In the genomic region with DNA sequence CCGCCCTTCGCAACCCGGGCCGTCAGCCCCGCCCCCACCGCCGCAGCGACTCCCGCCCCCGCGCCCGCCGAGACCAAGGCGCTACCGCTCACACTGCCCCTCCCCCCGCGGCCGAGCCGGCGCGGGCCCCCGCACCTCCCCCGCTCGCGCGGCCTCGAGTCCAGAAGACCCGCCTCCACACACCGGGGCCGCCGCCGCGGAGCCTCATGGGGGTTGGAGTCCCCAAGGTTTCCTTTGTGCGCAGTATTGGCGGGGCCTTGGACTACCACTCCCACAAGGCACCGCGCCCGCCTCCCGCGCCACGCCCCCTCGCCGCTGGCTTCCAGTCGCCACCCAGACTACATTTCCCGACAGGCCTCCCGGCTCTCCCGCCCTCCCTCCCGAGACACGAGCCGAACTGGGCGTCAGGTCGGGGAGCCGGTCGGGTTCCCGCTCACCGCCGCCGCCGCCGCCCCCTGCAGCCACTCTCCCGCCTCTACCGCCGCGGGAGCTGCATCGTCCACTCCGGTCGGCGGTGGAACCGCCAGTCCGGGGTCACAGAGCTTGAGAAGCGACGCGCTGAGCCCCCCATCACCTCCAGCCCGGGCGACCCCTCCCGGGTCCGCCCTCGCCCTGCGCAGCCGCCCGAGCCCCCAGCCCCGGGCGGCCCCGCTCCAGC, we compare ENCODE assay signal across 1 cellular context.
TF ChIP-seq lines count a peak whose summit lies in the region.

A gene (plus strand): TSS at position 371 of the 658 bp plus-strand sequence. CDS start 336 bp downstream, outside the sequence.

TF ChIP-seq in GM12878, 131 proteins besides CTCF, POLR2A, EP300 and RAD21 (continued from another document and continues in another):
- TF ChIP-seq, protein P1, sequence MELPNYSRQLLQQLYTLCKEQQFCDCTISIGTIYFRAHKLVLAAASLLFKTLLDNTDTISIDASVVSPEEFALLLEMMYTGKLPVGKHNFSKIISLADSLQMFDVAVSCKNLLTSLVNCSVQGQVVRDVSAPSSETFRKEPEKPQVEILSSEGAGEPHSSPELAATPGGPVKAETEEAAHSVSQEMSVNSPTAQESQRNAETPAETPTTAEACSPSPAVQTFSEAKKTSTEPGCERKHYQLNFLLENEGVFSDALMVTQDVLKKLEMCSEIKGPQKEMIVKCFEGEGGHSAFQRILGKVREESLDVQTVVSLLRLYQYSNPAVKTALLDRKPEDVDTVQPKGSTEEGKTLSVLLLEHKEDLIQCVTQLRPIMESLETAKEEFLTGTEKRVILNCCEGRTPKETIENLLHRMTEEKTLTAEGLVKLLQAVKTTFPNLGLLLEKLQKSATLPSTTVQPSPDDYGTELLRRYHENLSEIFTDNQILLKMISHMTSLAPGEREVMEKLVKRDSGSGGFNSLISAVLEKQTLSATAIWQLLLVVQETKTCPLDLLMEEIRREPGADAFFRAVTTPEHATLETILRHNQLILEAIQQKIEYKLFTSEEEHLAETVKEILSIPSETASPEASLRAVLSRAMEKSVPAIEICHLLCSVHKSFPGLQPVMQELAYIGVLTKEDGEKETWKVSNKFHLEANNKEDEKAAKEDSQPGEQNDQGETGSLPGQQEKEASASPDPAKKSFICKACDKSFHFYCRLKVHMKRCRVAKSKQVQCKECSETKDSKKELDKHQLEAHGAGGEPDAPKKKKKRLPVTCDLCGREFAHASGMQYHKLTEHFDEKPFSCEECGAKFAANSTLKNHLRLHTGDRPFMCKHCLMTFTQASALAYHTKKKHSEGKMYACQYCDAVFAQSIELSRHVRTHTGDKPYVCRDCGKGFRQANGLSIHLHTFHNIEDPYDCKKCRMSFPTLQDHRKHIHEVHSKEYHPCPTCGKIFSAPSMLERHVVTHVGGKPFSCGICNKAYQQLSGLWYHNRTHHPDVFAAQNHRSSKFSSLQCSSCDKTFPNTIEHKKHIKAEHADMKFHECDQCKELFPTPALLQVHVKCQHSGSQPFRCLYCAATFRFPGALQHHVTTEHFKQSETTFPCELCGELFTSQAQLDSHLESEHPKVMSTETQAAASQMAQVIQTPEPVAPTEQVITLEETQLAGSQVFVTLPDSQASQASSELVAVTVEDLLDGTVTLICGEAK (IDR thresholded peaks at IDR 0.05; ENCODE audit: borderline replicate concordance): no peak; the same call in 1 of the 2 replicates
- 0 out of 2 replicates have a peak, but pooled peaks have one; percentile 14 for TF ChIP-seq NRF1 (conservative IDR thresholded peaks at IDR 0.05; ENCODE audit: low read depth, low read length)
- TF ChIP-seq PAX5 (IDR thresholded peaks at IDR 0.05; ENCODE audit: borderline replicate concordance, low read depth, low read length): no peak
- peak; percentile 73; the same call in 1 of the 2 replicates for TF ChIP-seq TCF12 (IDR thresholded peaks at IDR 0.05; ENCODE audit: low read depth, low read length)
- TF ChIP-seq ZNF384 (IDR thresholded peaks at IDR 0.05; ENCODE audit: borderline replicate concordance, low read depth, low read length): no peak
- TF ChIP-seq, protein P2, sequence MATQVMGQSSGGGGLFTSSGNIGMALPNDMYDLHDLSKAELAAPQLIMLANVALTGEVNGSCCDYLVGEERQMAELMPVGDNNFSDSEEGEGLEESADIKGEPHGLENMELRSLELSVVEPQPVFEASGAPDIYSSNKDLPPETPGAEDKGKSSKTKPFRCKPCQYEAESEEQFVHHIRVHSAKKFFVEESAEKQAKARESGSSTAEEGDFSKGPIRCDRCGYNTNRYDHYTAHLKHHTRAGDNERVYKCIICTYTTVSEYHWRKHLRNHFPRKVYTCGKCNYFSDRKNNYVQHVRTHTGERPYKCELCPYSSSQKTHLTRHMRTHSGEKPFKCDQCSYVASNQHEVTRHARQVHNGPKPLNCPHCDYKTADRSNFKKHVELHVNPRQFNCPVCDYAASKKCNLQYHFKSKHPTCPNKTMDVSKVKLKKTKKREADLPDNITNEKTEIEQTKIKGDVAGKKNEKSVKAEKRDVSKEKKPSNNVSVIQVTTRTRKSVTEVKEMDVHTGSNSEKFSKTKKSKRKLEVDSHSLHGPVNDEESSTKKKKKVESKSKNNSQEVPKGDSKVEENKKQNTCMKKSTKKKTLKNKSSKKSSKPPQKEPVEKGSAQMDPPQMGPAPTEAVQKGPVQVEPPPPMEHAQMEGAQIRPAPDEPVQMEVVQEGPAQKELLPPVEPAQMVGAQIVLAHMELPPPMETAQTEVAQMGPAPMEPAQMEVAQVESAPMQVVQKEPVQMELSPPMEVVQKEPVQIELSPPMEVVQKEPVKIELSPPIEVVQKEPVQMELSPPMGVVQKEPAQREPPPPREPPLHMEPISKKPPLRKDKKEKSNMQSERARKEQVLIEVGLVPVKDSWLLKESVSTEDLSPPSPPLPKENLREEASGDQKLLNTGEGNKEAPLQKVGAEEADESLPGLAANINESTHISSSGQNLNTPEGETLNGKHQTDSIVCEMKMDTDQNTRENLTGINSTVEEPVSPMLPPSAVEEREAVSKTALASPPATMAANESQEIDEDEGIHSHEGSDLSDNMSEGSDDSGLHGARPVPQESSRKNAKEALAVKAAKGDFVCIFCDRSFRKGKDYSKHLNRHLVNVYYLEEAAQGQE (IDR thresholded peaks at IDR 0.05; ENCODE audit: low read depth, low read length): no peak
- TF ChIP-seq, protein P3, sequence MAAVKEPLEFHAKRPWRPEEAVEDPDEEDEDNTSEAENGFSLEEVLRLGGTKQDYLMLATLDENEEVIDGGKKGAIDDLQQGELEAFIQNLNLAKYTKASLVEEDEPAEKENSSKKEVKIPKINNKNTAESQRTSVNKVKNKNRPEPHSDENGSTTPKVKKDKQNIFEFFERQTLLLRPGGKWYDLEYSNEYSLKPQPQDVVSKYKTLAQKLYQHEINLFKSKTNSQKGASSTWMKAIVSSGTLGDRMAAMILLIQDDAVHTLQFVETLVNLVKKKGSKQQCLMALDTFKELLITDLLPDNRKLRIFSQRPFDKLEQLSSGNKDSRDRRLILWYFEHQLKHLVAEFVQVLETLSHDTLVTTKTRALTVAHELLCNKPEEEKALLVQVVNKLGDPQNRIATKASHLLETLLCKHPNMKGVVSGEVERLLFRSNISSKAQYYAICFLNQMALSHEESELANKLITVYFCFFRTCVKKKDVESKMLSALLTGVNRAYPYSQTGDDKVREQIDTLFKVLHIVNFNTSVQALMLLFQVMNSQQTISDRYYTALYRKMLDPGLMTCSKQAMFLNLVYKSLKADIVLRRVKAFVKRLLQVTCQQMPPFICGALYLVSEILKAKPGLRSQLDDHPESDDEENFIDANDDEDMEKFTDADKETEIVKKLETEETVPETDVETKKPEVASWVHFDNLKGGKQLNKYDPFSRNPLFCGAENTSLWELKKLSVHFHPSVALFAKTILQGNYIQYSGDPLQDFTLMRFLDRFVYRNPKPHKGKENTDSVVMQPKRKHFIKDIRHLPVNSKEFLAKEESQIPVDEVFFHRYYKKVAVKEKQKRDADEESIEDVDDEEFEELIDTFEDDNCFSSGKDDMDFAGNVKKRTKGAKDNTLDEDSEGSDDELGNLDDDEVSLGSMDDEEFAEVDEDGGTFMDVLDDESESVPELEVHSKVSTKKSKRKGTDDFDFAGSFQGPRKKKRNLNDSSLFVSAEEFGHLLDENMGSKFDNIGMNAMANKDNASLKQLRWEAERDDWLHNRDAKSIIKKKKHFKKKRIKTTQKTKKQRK (IDR thresholded peaks at IDR 0.05; ENCODE audit: low read depth, low read length): no peak
- peak; percentile 59 to 63; a peak in 3 of 4 replicates for TF ChIP-seq BHLHE40 (IDR thresholded peaks at IDR 0.05; ENCODE audit: borderline replicate concordance in 1 of 2, low read depth in 2 of 2, low read length in 1 of 2)
- 0 out of 2 replicates have a peak, but pooled peaks have one; percentile 19 for TF ChIP-seq GATAD2B (conservative IDR thresholded peaks at IDR 0.05; ENCODE audit: low read depth)
- TF ChIP-seq, protein P4, sequence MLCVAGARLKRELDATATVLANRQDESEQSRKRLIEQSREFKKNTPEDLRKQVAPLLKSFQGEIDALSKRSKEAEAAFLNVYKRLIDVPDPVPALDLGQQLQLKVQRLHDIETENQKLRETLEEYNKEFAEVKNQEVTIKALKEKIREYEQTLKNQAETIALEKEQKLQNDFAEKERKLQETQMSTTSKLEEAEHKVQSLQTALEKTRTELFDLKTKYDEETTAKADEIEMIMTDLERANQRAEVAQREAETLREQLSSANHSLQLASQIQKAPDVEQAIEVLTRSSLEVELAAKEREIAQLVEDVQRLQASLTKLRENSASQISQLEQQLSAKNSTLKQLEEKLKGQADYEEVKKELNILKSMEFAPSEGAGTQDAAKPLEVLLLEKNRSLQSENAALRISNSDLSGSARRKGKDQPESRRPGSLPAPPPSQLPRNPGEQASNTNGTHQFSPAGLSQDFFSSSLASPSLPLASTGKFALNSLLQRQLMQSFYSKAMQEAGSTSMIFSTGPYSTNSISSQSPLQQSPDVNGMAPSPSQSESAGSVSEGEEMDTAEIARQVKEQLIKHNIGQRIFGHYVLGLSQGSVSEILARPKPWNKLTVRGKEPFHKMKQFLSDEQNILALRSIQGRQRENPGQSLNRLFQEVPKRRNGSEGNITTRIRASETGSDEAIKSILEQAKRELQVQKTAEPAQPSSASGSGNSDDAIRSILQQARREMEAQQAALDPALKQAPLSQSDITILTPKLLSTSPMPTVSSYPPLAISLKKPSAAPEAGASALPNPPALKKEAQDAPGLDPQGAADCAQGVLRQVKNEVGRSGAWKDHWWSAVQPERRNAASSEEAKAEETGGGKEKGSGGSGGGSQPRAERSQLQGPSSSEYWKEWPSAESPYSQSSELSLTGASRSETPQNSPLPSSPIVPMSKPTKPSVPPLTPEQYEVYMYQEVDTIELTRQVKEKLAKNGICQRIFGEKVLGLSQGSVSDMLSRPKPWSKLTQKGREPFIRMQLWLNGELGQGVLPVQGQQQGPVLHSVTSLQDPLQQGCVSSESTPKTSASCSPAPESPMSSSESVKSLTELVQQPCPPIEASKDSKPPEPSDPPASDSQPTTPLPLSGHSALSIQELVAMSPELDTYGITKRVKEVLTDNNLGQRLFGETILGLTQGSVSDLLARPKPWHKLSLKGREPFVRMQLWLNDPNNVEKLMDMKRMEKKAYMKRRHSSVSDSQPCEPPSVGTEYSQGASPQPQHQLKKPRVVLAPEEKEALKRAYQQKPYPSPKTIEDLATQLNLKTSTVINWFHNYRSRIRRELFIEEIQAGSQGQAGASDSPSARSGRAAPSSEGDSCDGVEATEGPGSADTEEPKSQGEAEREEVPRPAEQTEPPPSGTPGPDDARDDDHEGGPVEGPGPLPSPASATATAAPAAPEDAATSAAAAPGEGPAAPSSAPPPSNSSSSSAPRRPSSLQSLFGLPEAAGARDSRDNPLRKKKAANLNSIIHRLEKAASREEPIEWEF (IDR thresholded peaks at IDR 0.05; ENCODE audit: insufficient replicate concordance, low read depth, low read length): no peak
- no peak for TF ChIP-seq ZNF217 (IDR thresholded peaks at IDR 0.05)
- TF ChIP-seq JUND (IDR thresholded peaks at IDR 0.05; ENCODE audit: low read depth, low read length): no peak
- no peak for TF ChIP-seq MTA2 (IDR thresholded peaks at IDR 0.05; ENCODE audit: low read depth)
- TF ChIP-seq CBFB (IDR thresholded peaks at IDR 0.05; ENCODE audit: low read depth): 0 out of 2 replicates have a peak, but pooled peaks have one; percentile 36
- TF ChIP-seq, protein P5, sequence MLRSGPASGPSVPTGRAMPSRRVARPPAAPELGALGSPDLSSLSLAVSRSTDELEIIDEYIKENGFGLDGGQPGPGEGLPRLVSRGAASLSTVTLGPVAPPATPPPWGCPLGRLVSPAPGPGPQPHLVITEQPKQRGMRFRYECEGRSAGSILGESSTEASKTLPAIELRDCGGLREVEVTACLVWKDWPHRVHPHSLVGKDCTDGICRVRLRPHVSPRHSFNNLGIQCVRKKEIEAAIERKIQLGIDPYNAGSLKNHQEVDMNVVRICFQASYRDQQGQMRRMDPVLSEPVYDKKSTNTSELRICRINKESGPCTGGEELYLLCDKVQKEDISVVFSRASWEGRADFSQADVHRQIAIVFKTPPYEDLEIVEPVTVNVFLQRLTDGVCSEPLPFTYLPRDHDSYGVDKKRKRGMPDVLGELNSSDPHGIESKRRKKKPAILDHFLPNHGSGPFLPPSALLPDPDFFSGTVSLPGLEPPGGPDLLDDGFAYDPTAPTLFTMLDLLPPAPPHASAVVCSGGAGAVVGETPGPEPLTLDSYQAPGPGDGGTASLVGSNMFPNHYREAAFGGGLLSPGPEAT (IDR thresholded peaks at IDR 0.05; ENCODE audit: low read depth): no peak
- TF ChIP-seq, protein P6, sequence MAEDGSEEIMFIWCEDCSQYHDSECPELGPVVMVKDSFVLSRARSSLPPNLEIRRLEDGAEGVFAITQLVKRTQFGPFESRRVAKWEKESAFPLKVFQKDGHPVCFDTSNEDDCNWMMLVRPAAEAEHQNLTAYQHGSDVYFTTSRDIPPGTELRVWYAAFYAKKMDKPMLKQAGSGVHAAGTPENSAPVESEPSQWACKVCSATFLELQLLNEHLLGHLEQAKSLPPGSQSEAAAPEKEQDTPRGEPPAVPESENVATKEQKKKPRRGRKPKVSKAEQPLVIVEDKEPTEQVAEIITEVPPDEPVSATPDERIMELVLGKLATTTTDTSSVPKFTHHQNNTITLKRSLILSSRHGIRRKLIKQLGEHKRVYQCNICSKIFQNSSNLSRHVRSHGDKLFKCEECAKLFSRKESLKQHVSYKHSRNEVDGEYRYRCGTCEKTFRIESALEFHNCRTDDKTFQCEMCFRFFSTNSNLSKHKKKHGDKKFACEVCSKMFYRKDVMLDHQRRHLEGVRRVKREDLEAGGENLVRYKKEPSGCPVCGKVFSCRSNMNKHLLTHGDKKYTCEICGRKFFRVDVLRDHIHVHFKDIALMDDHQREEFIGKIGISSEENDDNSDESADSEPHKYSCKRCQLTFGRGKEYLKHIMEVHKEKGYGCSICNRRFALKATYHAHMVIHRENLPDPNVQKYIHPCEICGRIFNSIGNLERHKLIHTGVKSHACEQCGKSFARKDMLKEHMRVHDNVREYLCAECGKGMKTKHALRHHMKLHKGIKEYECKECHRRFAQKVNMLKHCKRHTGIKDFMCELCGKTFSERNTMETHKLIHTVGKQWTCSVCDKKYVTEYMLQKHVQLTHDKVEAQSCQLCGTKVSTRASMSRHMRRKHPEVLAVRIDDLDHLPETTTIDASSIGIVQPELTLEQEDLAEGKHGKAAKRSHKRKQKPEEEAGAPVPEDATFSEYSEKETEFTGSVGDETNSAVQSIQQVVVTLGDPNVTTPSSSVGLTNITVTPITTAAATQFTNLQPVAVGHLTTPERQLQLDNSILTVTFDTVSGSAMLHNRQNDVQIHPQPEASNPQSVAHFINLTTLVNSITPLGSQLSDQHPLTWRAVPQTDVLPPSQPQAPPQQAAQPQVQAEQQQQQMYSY (CRISPR knock-in tag; IDR thresholded peaks at IDR 0.05): no peak
- no peak for TF ChIP-seq NFYA (IDR thresholded peaks at IDR 0.05; ENCODE audit: borderline replicate concordance, low read depth, low read length)
- TF ChIP-seq FOXM1 (IDR thresholded peaks at IDR 0.05; ENCODE audit: low read depth, low read length): no peak
- no peak for TF ChIP-seq CHD1 (IDR thresholded peaks at IDR 0.05; ENCODE audit: low read depth, low read length)
- no peak for TF ChIP-seq BCL11A (IDR thresholded peaks at IDR 0.05; ENCODE audit: low read depth, low read length)
- peak; percentile 81; the same call in 1 of the 2 replicates for TF ChIP-seq TARDBP (IDR thresholded peaks at IDR 0.05; ENCODE audit: borderline replicate concordance)
- TF ChIP-seq SP1 (IDR thresholded peaks at IDR 0.05; ENCODE audit: low read depth, low read length): peak; percentile 62
- TF ChIP-seq, protein P7, sequence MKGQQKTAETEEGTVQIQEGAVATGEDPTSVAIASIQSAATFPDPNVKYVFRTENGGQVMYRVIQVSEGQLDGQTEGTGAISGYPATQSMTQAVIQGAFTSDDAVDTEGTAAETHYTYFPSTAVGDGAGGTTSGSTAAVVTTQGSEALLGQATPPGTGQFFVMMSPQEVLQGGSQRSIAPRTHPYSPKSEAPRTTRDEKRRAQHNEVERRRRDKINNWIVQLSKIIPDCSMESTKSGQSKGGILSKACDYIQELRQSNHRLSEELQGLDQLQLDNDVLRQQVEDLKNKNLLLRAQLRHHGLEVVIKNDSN (IDR thresholded peaks at IDR 0.05; ENCODE audit: borderline replicate concordance, extremely low read length, insufficient read depth, low read depth, low read length): no peak
- no peak for TF ChIP-seq MYB (IDR thresholded peaks at IDR 0.05; ENCODE audit: borderline replicate concordance, low read depth, low read length)
- peak; percentile 23; the same call in 1 of the 2 replicates for TF ChIP-seq SIN3A (IDR thresholded peaks at IDR 0.05; ENCODE audit: low read depth, low read length)
- TF ChIP-seq HDGF (IDR thresholded peaks at IDR 0.05): 0 out of 2 replicates have a peak, but pooled peaks have one; percentile 68
